ENCODE assay signal across 31 cellular contexts in genomic region chrX:67953658-67954057, GRCh38.
"Had no signal": no experiment of that assay in that cellular context is flagged by ENCODE, and none has a peak within 500 bp of the region (broad histone marks: within the 10 kb centered on the region; RNA-seq: fewer than 3 reads in every experiment).

No MANE protein-coding gene starts in this region.

- H3K9me3 ChIP-seq: adrenal gland had no signal

- H3K4me1 ChIP-seq: adrenal gland had no signal

- H3K4me3 ChIP-seq: adrenal gland had no signal

- H3K27ac ChIP-seq: adrenal gland, RWPE1 had no signal

- FAIRE-seq: bronchial epithelial cell, colon, RCC 7860, TTC549 had no signal

- H3K36me3 ChIP-seq: adrenal gland had no signal

- ATAC-seq: activated CD4-positive, alpha-beta T cell treated with anti-CD3 and anti-CD28 coated beads for 36 hours; activated CD4-positive, CD25-positive, alpha-beta regulatory T cell treated with anti-CD3 and anti-CD28 coated beads, Interleukin-2, amount 50 U/mL, for 24 hours; activated CD8-positive, alpha-beta T cell treated with anti-CD3 and anti-CD28 coated beads, Interleukin-2, amount 10 ng/mL, durations not matched to agents 7 days and 5 days; activated naive CD4-positive, alpha-beta T cell treated with anti-CD3 and anti-CD28 coated beads, Interleukin-2, amount 50 U/mL, for 72 hours; PC-3; Right ventricle myocardium inferior; SK-N-SH treated with all-trans-retinoic acid at 6 μM for 48 hours; WTC11 had no signal

- DNase-seq: activated CD4-positive, alpha-beta T cell treated with anti-CD3 and anti-CD28 coated beads for 36 hours; activated CD4-positive, alpha-beta T cell treated with anti-CD3 and anti-CD28 coated beads, Interleukin-2, amount 10 ng/mL, durations not matched to agents 7 days and 5 days; activated CD4-positive, alpha-beta T cell treated with anti-CD3 and anti-CD28 coated beads, Interleukin-2, amount 50 U/mL, for 48 hours; activated CD8-positive, alpha-beta T cell treated with anti-CD3 and anti-CD28 coated beads, Interleukin-2, amount 10 ng/mL, durations not matched to agents 7 days and 5 days; activated gamma-delta T cell; activated naive CD4-positive, alpha-beta T cell treated with anti-CD3 and anti-CD28 coated beads for 36 hours; activated T-cell treated with anti-CD3 and anti-CD28 coated beads, Interleukin-2, amount 50 U/mL, for 24 hours; adrenal gland; caudate nucleus; cerebellar nuclear complex; Karpas-422; NCI-H1105; NCI-H1417 treated with DMSO at 0.1 percent for 48 hours; NCI-H187 treated with DMSO at 0.1 percent for 48 hours; NCI-H2081; NCI-H226; NCI-H446 treated with DMSO at 0.1 percent for 48 hours; NCI-H524 treated with DMSO at 0.1 percent for 48 hours; PC-3; SIG-M5; T1000 had no signal
